ENCODE assay signal across 11 cellular contexts in genomic region chr12:71556881-71557280, GRCh38.
DNase-seq lines count a peak whose midpoint lies in the region; ATAC-seq and TF ChIP-seq lines count a peak whose summit lies in the region.
"Had no signal": no experiment of that assay in that cellular context is flagged by ENCODE, and none has a peak within 500 bp of the region (broad histone marks: within the 10 kb centered on the region; RNA-seq: fewer than 3 reads in every experiment).

No MANE protein-coding gene starts in this region.

- DNase-seq in GM03348 (ENCODE audit: low spot score) (peak; percentile 80), NT2/D1 (ENCODE audit: low read depth, low spot score) (peak; percentile 62), epithelial cell of prostate (ENCODE audit: low read depth, low spot score) (peak; percentile 27), osteocyte (ENCODE audit: extremely low spot score, unreplicated experiment) (no peak), SIG-M5 (lab: John Stamatoyannopoulos, UW) (no peak), left ventricle myocardium inferior (no peak)
- no peak for DNase-seq in stimulated activated CD4-positive, alpha-beta T cell treated with anti-CD3 and anti-CD28 coated beads, Interleukin-4, amount 100 ng/mL, for 24 hours
- DNase-seq: colonic mucosa, left colon, NCI-H2029 treated with DMSO at 0.1 percent for 48 hours had no signal

- no peak overlapping the region for H3K4me3 Mint-ChIP-seq in osteocyte (ENCODE audit: unreplicated experiment)

- H3K27ac ChIP-seq in epithelial cell of prostate = no peak overlapping the region
- no peak overlapping the region for H3K27ac ChIP-seq in left ventricle myocardium inferior (replicated peaks)
- H3K27ac ChIP-seq: colonic mucosa had no signal

- no peaks in the 10 kb centered on the region for H3K9me3 Mint-ChIP-seq in osteocyte (ENCODE audit: unreplicated experiment)

- H3K27me3 ChIP-seq in NT2/D1 (ENCODE audit: insufficient read depth, insufficient read length) = no peaks in the 10 kb centered on the region
- no peaks in the 10 kb centered on the region for H3K27me3 ChIP-seq in left ventricle myocardium inferior (ENCODE audit: low read depth)
- H3K27me3 ChIP-seq: colonic mucosa had no signal

- H3K4me3 ChIP-seq in NT2/D1 (ENCODE audit: insufficient read length, low read depth) (no peak overlapping the region), left ventricle myocardium inferior (no peak overlapping the region)
- H3K4me3 ChIP-seq: colonic mucosa had no signal

- no peaks in the 10 kb centered on the region for H3K36me3 ChIP-seq in NT2/D1 (ENCODE audit: insufficient read depth, insufficient read length, low read length)
- H3K36me3 ChIP-seq in left ventricle myocardium inferior = no peaks in the 10 kb centered on the region
- H3K36me3 ChIP-seq: colonic mucosa had no signal

- TF ChIP-seq CTCF in osteocyte (IDR thresholded peaks at IDR 0.05) (no peak), left ventricle myocardium inferior (IDR thresholded peaks at IDR 0.05; ENCODE audit: borderline replicate concordance) (no peak)

- H3K9ac ChIP-seq in NT2/D1 (ENCODE audit: insufficient read length, low read depth) = no peak overlapping the region

- intact Hi-C loops in left ventricle myocardium inferior (cut with micrococcal nuclease) = no loop called here

- no peaks in the 10 kb centered on the region for H3K27me3 Mint-ChIP-seq in osteocyte (ENCODE audit: unreplicated experiment)

- H3K27ac Mint-ChIP-seq in osteocyte (ENCODE audit: unreplicated experiment) = peak overlapping the region; percentile 37

- H3K4me1 ChIP-seq in NT2/D1 (ENCODE audit: insufficient read depth, insufficient read length) (no peaks in the 10 kb centered on the region), left ventricle myocardium inferior (no peaks in the 10 kb centered on the region)
- H3K4me1 ChIP-seq: colonic mucosa had no signal

- H3K9me3 ChIP-seq in NT2/D1 (ENCODE audit: insufficient read depth, low read length) = no peaks in the 10 kb centered on the region
- no peaks in the 10 kb centered on the region for H3K9me3 ChIP-seq in left ventricle myocardium inferior (replicated peaks)
- H3K9me3 ChIP-seq: colonic mucosa had no signal

- no peak for ATAC-seq in GM21447 (IDR thresholded peaks at IDR 0.05; ENCODE audit: unreplicated experiment)
- ATAC-seq: left colon had no signal

- H3K4me1 Mint-ChIP-seq in osteocyte (ENCODE audit: unreplicated experiment) = peaks cover 12% of the 10 kb centered on the region

- peaks cover 31% of the 10 kb centered on the region for H3K36me3 Mint-ChIP-seq in osteocyte (ENCODE audit: unreplicated experiment)

Comparison
In these comparisons a context has a peak if more than half of its experiments do, and no peak if none do; other contexts are left out.
1. DNase-seq: peak in GM03348 (single experiment), NT2/D1 (single experiment) and epithelial cell of prostate (single experiment); none in osteocyte (single experiment), stimulated activated CD4-positive, alpha-beta T cell treated with anti-CD3 and anti-CD28 coated beads, Interleukin-4, amount 100 ng/mL, for 24 hours (single experiment), SIG-M5 (single experiment) and left ventricle myocardium inferior (single experiment).